In the genomic region with DNA sequence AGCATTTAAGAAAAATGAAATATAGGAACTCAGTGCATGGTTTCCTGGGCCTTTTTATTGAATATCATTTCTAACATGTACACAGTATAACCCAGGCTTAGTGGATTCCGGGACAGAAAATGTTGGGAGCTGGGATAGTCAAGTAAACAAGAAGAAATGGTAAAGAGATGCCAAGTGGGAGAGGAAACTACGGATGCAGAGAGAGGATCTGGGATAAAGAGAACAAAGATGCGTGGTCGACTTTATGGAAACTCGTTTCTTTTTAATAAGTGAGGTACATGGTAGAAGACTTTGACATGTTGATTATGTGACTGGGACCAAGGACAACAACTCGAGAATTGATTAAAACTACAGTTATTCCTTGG, we compare ENCODE assay signal across 8 cellular contexts. TPM values are rescaled to one million over a fixed set of nuclear protein-coding genes. Genes with fewer than 3 reads are reported as not detected.
DNase-seq lines count a peak whose midpoint lies in the region; ATAC-seq lines count a peak whose summit lies in the region.

No MANE protein-coding gene starts in this region.

- peaks cover 16% of the 10 kb centered on the region for H3K4me1 Mint-ChIP-seq in activated CD8-positive, alpha-beta T cell treated with anti-CD3 and anti-CD28 coated beads, Interleukin-2, amount 10 ng/mL, durations not matched to agents 7 days and 5 days (ENCODE audit: low read depth)
- peaks cover 28% of the 10 kb centered on the region for H3K4me1 Mint-ChIP-seq in stimulated activated effector memory CD8-positive, alpha-beta T cell treated with anti-CD3 and anti-CD28 coated beads, Interleukin-12 subunit alpha, Interleukin-12 subunit beta, amount 100 ng/mL, for 72 hours

- H3K27ac Mint-ChIP-seq in activated CD8-positive, alpha-beta T cell treated with anti-CD3 and anti-CD28 coated beads, Interleukin-2, amount 10 ng/mL, durations not matched to agents 7 days and 5 days: no peak overlapping the region
- H3K27ac Mint-ChIP-seq in stimulated activated effector memory CD8-positive, alpha-beta T cell treated with anti-CD3 and anti-CD28 coated beads, Interleukin-12 subunit alpha, Interleukin-12 subunit beta, amount 100 ng/mL, for 72 hours: peak overlapping the region; percentile 76

- peaks cover 3% of the 10 kb centered on the region for H3K9me3 Mint-ChIP-seq in activated CD8-positive, alpha-beta T cell treated with anti-CD3 and anti-CD28 coated beads, Interleukin-2, amount 10 ng/mL, durations not matched to agents 7 days and 5 days (ENCODE audit: insufficient read depth)
- peaks cover 2% of the 10 kb centered on the region for H3K9me3 Mint-ChIP-seq in stimulated activated effector memory CD8-positive, alpha-beta T cell treated with anti-CD3 and anti-CD28 coated beads, Interleukin-12 subunit alpha, Interleukin-12 subunit beta, amount 100 ng/mL, for 72 hours

- POLR2A ChIA-PET in activated CD8-positive, alpha-beta T cell treated with anti-CD3 and anti-CD28 coated beads, Interleukin-2, amount 10 ng/mL, durations not matched to agents 7 days and 5 days (lab: Charles Lee): no interaction called here

- DNase-seq in NCI-H146 treated with DMSO at 0.1 percent for 48 hours (lab: John Stamatoyannopoulos, UW; ENCODE audit: unreplicated experiment) (peak; percentile 26), NCI-H146 (lab: John Stamatoyannopoulos, UW) (no peak), GM19240 (ENCODE audit: insufficient read length, low spot score) (no peak)
- DNase-seq in activated CD8-positive, alpha-beta T cell treated with anti-CD3 and anti-CD28 coated beads, Interleukin-2, amount 10 ng/mL, durations not matched to agents 7 days and 5 days: no peak
- DNase-seq in stimulated activated effector memory CD8-positive, alpha-beta T cell treated with anti-CD3 and anti-CD28 coated beads, Interleukin-12 subunit alpha, Interleukin-12 subunit beta, amount 100 ng/mL, for 72 hours (ENCODE audit: low spot score in 2 of 2): no peak

- peaks cover 26% of the 10 kb centered on the region for H3K27me3 Mint-ChIP-seq in activated CD8-positive, alpha-beta T cell treated with anti-CD3 and anti-CD28 coated beads, Interleukin-2, amount 10 ng/mL, durations not matched to agents 7 days and 5 days (ENCODE audit: low read depth)

- H3K4me3 Mint-ChIP-seq in activated CD8-positive, alpha-beta T cell treated with anti-CD3 and anti-CD28 coated beads, Interleukin-2, amount 10 ng/mL, durations not matched to agents 7 days and 5 days: peak overlapping the region; percentile 79
- peak overlapping the region; percentile 79 for H3K4me3 Mint-ChIP-seq in stimulated activated effector memory CD8-positive, alpha-beta T cell treated with anti-CD3 and anti-CD28 coated beads, Interleukin-12 subunit alpha, Interleukin-12 subunit beta, amount 100 ng/mL, for 72 hours

- H3K4me3 ChIP-seq in iPS-11a (ENCODE audit: low read depth, low read length): peak overlapping the region; percentile 85

- CTCF ChIA-PET in activated CD8-positive, alpha-beta T cell treated with anti-CD3 and anti-CD28 coated beads, Interleukin-2, amount 10 ng/mL, durations not matched to agents 7 days and 5 days (lab: Charles Lee): interaction anchor here (1.2 kb wide), 1 partner anchor 8 kb away, joined by 3 read pairs; no protein-coding TSS in a partner anchor

- ATAC-seq in activated CD8-positive, alpha-beta T cell treated with anti-CD3 and anti-CD28 coated beads, Interleukin-2, amount 10 ng/mL, durations not matched to agents 7 days and 5 days: no peak
- no peak for ATAC-seq in stimulated activated effector memory CD8-positive, alpha-beta T cell treated with anti-CD3 and anti-CD28 coated beads, Interleukin-12 subunit alpha, Interleukin-12 subunit beta, amount 100 ng/mL, for 72 hours
- ATAC-seq in HG02623 (IDR thresholded peaks at IDR 0.05; ENCODE audit: unreplicated experiment) (no peak), HG03457 (IDR thresholded peaks at IDR 0.05; ENCODE audit: unreplicated experiment) (no peak)

- H3K36me3 Mint-ChIP-seq in activated CD8-positive, alpha-beta T cell treated with anti-CD3 and anti-CD28 coated beads, Interleukin-2, amount 10 ng/mL, durations not matched to agents 7 days and 5 days (ENCODE audit: low read depth): peaks cover 9% of the 10 kb centered on the region
- H3K36me3 Mint-ChIP-seq in stimulated activated effector memory CD8-positive, alpha-beta T cell treated with anti-CD3 and anti-CD28 coated beads, Interleukin-12 subunit alpha, Interleukin-12 subunit beta, amount 100 ng/mL, for 72 hours: no peaks in the 10 kb centered on the region

RNA-seq across cellular contexts. Expression of a gene that starts 1.2 kb away (rescaled TPM):
- not detected for total RNA-seq in activated CD8-positive, alpha-beta T cell treated with anti-CD3 and anti-CD28 coated beads, Interleukin-2, amount 10 ng/mL, durations not matched to agents 7 days and 5 days

RNA-seq across cellular contexts. Expression of a gene that starts 12.7 kb away (rescaled TPM):
- 10 to 100 TPM; 28.2 to 29.8 TPM for total RNA-seq in activated CD8-positive, alpha-beta T cell treated with anti-CD3 and anti-CD28 coated beads, Interleukin-2, amount 10 ng/mL, durations not matched to agents 7 days and 5 days
